14 cellular contexts compared by ENCODE assay signal in genomic region chr10:121530481-121531075, GRCh38.
DNase-seq lines count a peak whose midpoint lies in the region; ATAC-seq and TF ChIP-seq lines count a peak whose summit lies in the region.
"Had no signal": no experiment of that assay in that cellular context is flagged by ENCODE, and none has a peak within 500 bp of the region (broad histone marks: within the 10 kb centered on the region; RNA-seq: fewer than 3 reads in every experiment).

No MANE protein-coding gene starts in this region.

- H3K36me3 Mint-ChIP-seq in osteocyte (ENCODE audit: unreplicated experiment), result no peaks in the 10 kb centered on the region
- peaks cover 45% of the 10 kb centered on the region for H3K36me3 Mint-ChIP-seq in type B pancreatic cell
- H3K36me3 Mint-ChIP-seq in CD14-positive monocyte, result no peaks in the 10 kb centered on the region

- H3K27ac Mint-ChIP-seq in osteocyte (ENCODE audit: unreplicated experiment), result peak overlapping the region; percentile 3
- H3K27ac Mint-ChIP-seq in type B pancreatic cell, result peak overlapping the region; percentile 43
- no peak overlapping the region for H3K27ac Mint-ChIP-seq in CD14-positive monocyte

- intact Hi-C loops in body of pancreas (cut with DNase I), result no loop called here
- intact Hi-C loops in CD14-positive monocyte (cut with micrococcal nuclease), result no loop called here

- peaks cover 48% of the 10 kb centered on the region for H3K4me1 ChIP-seq in body of pancreas

- H3K4me1 Mint-ChIP-seq in osteocyte (ENCODE audit: unreplicated experiment), result peaks cover 25% of the 10 kb centered on the region
- H3K4me1 Mint-ChIP-seq in type B pancreatic cell (ENCODE audit: unreplicated experiment), result peaks cover 62% of the 10 kb centered on the region
- peaks cover 6% of the 10 kb centered on the region for H3K4me1 Mint-ChIP-seq in CD14-positive monocyte

- H3K27me3 ChIP-seq in body of pancreas (no peaks in the 10 kb centered on the region), layer of hippocampus (ENCODE audit: control insufficient read depth, insufficient read depth, low read length) (no peaks in the 10 kb centered on the region)

- H3K27ac ChIP-seq in body of pancreas (peak overlapping the region in 3 of 4 donors; percentile 54 to 79 (median 59)), layer of hippocampus (ENCODE audit: low read depth, low read length) (peak overlapping the region; percentile 76)

- DNase-seq in body of pancreas (no peak), osteocyte (ENCODE audit: extremely low spot score, unreplicated experiment) (no peak), type B pancreatic cell (ENCODE audit: extremely low spot score, unreplicated experiment) (no peak), CD14-positive monocyte (ENCODE audit: low spot score) (no peak), kidney glomerular epithelial cell (lab: John Stamatoyannopoulos, UW) (no peak), cerebellum (ENCODE audit: low spot score) (no peak)
- DNase-seq: NCI-H1105 treated with DMSO at 0.1 percent for 48 hours; NCI-H1694; NCI-H2081 treated with DMSO at 0.1 percent for 48 hours; NCI-H748 treated with DMSO at 0.1 percent for 48 hours; NK-92 treated with Interleukin-12 subunit alpha and Interleukin-12 subunit beta, amount 100 ng/mL, for 24 hours had no signal

- WGBS in body of pancreas, 2 donors, result 47 to 51% methylated on average over 7 of the region's 7 CpGs

- H3K36me3 ChIP-seq in body of pancreas (replicated peaks in 1 of 2; ENCODE audit: insufficient read depth in 1 of 2, low read depth in 2 of 2), result no peaks in the 10 kb centered on the region

- H3K4me3 Mint-ChIP-seq in osteocyte (ENCODE audit: unreplicated experiment) (no peak overlapping the region), type B pancreatic cell (peak overlapping the region; percentile 46), CD14-positive monocyte (no peak overlapping the region)

- H3K4me3 ChIP-seq in body of pancreas, result no peak overlapping the region
- H3K4me3 ChIP-seq: HAP-1 had no signal

- H3K9me3 Mint-ChIP-seq in osteocyte (ENCODE audit: unreplicated experiment) (peaks cover 3% of the 10 kb centered on the region), type B pancreatic cell (no peaks in the 10 kb centered on the region), CD14-positive monocyte (peaks cover 0 to 6% (median 1%) of the 10 kb centered on the region in 7 donors)

- no peaks in the 10 kb centered on the region for H3K9me3 ChIP-seq in body of pancreas
- H3K9me3 ChIP-seq: HAP-1 had no signal

- TF ChIP-seq CTCF in body of pancreas (IDR thresholded peaks at IDR 0.05), result no peak
- no peak for TF ChIP-seq CTCF in osteocyte (IDR thresholded peaks at IDR 0.05)
- no peak for TF ChIP-seq CTCF in type B pancreatic cell (conservative IDR thresholded peaks at IDR 0.05)
- TF ChIP-seq CTCF in CD14-positive monocyte (IDR thresholded peaks at IDR 0.05), result no peak

- peak; percentile 5 for ATAC-seq in body of pancreas
- ATAC-seq: Right ventricle myocardium inferior had no signal

- TF ChIP-seq POLR2A in body of pancreas (IDR thresholded peaks at IDR 0.05), result no peak

- peaks cover 2% of the 10 kb centered on the region for H3K27me3 Mint-ChIP-seq in osteocyte (ENCODE audit: unreplicated experiment)
- no peaks in the 10 kb centered on the region for H3K27me3 Mint-ChIP-seq in type B pancreatic cell
- peaks cover 0 to 2% (median 0%) of the 10 kb centered on the region in 3 donors for H3K27me3 Mint-ChIP-seq in CD14-positive monocyte (ENCODE audit: low read depth in 3 of 3)

Comparison
In these comparisons a context has a peak if more than half of its experiments do, and no peak if none do; other contexts are left out.
1. H3K27ac Mint-ChIP-seq: peak in osteocyte (single experiment) and type B pancreatic cell (single experiment); none in CD14-positive monocyte (0 of 7).